Comparison of ENCODE assay signal across 8 cellular contexts in genomic region chr7:2019693-2020511, GRCh38.
A peak's percentile ranks its signal among the peaks of the same experiment; 100 is the strongest.
DNase-seq lines count a peak whose midpoint lies in the region; ATAC-seq lines count a peak whose summit lies in the region.

No MANE protein-coding gene starts in this region.

- H3K36me3 Mint-ChIP-seq in activated T-cell treated with anti-CD3 and anti-CD28 coated beads, Interleukin-2, amount 50 U/mL, for 72 hours (ENCODE audit: insufficient read depth in 2 of 2), result peaks cover 6 to 10% of the 10 kb centered on the region in 2 donors

- H3K27me3 Mint-ChIP-seq in activated T-cell treated with anti-CD3 and anti-CD28 coated beads, Interleukin-2, amount 50 U/mL, for 72 hours (ENCODE audit: low read depth), result no peaks in the 10 kb centered on the region

- intact Hi-C loops in left ventricle myocardium superior (cut with micrococcal nuclease), result no loop called here

- ATAC-seq in activated T-cell treated with anti-CD3 and anti-CD28 coated beads, Interleukin-2, amount 50 U/mL, for 72 hours (replicated peaks in 1 of 2), result peak; percentile 95 to 96
- peak; percentile 88 for ATAC-seq in left ventricle myocardium superior

- H3K4me3 Mint-ChIP-seq in activated T-cell treated with anti-CD3 and anti-CD28 coated beads, Interleukin-2, amount 50 U/mL, for 72 hours, result peak overlapping the region; percentile 47 to 68

- peaks cover 0 to 8% of the 10 kb centered on the region in 2 donors for H3K9me3 Mint-ChIP-seq in activated T-cell treated with anti-CD3 and anti-CD28 coated beads, Interleukin-2, amount 50 U/mL, for 72 hours

- peaks cover 29% of the 10 kb centered on the region for H3K4me1 Mint-ChIP-seq in activated T-cell treated with anti-CD3 and anti-CD28 coated beads, Interleukin-2, amount 50 U/mL, for 72 hours (ENCODE audit: low read depth)

- H3K27ac Mint-ChIP-seq in activated T-cell treated with anti-CD3 and anti-CD28 coated beads, Interleukin-2, amount 50 U/mL, for 72 hours, result no peak overlapping the region

- peak; percentile 63 for DNase-seq in activated effector memory CD4-positive, alpha-beta T cell treated with anti-CD3 and anti-CD28 coated beads, Interleukin-2, amount 50 U/mL, for 16 hours
- no peak for DNase-seq in activated effector memory CD4-positive, alpha-beta T cell treated with Interleukin-2 at 50 U/mL for 16 hours
- DNase-seq in KBM-7 (peak; percentile 90), left ventricle myocardium superior (peak; percentile 86), NK-92 (lab: John Stamatoyannopoulos, UW; ENCODE audit: unreplicated experiment) (no peak), kidney glomerular epithelial cell (lab: John Stamatoyannopoulos, UW) (no peak)
- DNase-seq in activated T-cell treated with anti-CD3 and anti-CD28 coated beads, Interleukin-2, amount 50 U/mL, for 72 hours, result peak; percentile 43 to 56
- peak; percentile 15 to 25 for DNase-seq in stimulated activated CD4-positive, alpha-beta T cell treated with anti-CD3 and anti-CD28 coated beads, Interleukin-15, amount 100 ng/mL, for 48 hours (ENCODE audit: low read depth in 2 of 2)

- in situ Hi-C loops in KBM-7 (cut with MboI; ENCODE audit: low pct_unique_long_range_greater_than_20kb, low sequenced_read_pairs), result no loop called here

Comparison
In these comparisons a context has a peak if more than half of its experiments do, and no peak if none do; other contexts are left out.
1. DNase-seq: peak in activated effector memory CD4-positive, alpha-beta T cell treated with anti-CD3 and anti-CD28 coated beads, Interleukin-2, amount 50 U/mL, for 16 hours (single experiment), KBM-7 (single experiment), activated T-cell treated with anti-CD3 and anti-CD28 coated beads, Interleukin-2, amount 50 U/mL, for 72 hours (2 of 2), left ventricle myocardium superior (single experiment) and stimulated activated CD4-positive, alpha-beta T cell treated with anti-CD3 and anti-CD28 coated beads, Interleukin-15, amount 100 ng/mL, for 48 hours (2 of 2); none in activated effector memory CD4-positive, alpha-beta T cell treated with Interleukin-2 at 50 U/mL for 16 hours (single experiment), NK-92 (single experiment) and kidney glomerular epithelial cell (single experiment).